ENCODE assay signal across 8 cellular contexts in genomic region chr15:45186771-45187577, GRCh38. TPM values are rescaled to one million over a fixed set of nuclear protein-coding genes. Genes with fewer than 3 reads are reported as not detected.
A peak's percentile ranks its signal among the peaks of the same experiment; 100 is the strongest.
DNase-seq lines count a peak whose midpoint lies in the region; ATAC-seq and TF ChIP-seq lines count a peak whose summit lies in the region.

No MANE protein-coding gene starts in this region.

- peaks cover 0 to 32% (median 9%) of the 10 kb centered on the region in 12 donors for H3K4me1 ChIP-seq in heart left ventricle

- TF ChIP-seq POLR2A in heart left ventricle (IDR thresholded peaks at IDR 0.05) = no peak

- intact Hi-C loops in heart left ventricle (cut with DNase I) = no loop called here
- intact Hi-C loops in sciatic nerve (cut with DNase I) = no loop called here

- no peaks in the 10 kb centered on the region for H3K9me3 Mint-ChIP-seq in T-cell

- H3K27me3 ChIP-seq in heart left ventricle = peaks cover 0 to 10% (median 0%) of the 10 kb centered on the region in 9 donors

- CTCF ChIA-PET in T-cell (lab: Charles Lee) = interaction anchor here (0.7 to 1.3 kb wide), 5 partner anchors 11 to 223 kb away, joined by 3 to 6 read pairs (median 3); a partner anchor contains a TSS

- DNase-seq in GM13977 (ENCODE audit: low spot score) (peak; percentile 35), T-cell (no peak), heart left ventricle (no peak), sciatic nerve (ENCODE audit: low spot score) (no peak), NCI-H510A (lab: John Stamatoyannopoulos, UW) (no peak), AG08396 (ENCODE audit: low spot score) (no peak), NCI-H1930 (lab: John Stamatoyannopoulos, UW) (no peak), NCI-H446 treated with DMSO at 0.1 percent for 48 hours (lab: John Stamatoyannopoulos, UW) (no peak)

- H3K4me3 ChIP-seq in heart left ventricle = peak overlapping the region; percentile 55 to 87 (median 72)

- H3K4me3 Mint-ChIP-seq in T-cell = peak overlapping the region; percentile 75 to 91 (median 83)

- no peaks in the 10 kb centered on the region for H3K27me3 Mint-ChIP-seq in T-cell

- peak overlapping the region; percentile 17 to 93 (median 64) for H3K27ac ChIP-seq in heart left ventricle

- 23 to 51% (median 29%) methylated on average over 13 to 42 of the region's 42 CpGs for WGBS in heart left ventricle, 4 donors

- H3K9me3 ChIP-seq in heart left ventricle = no peaks in the 10 kb centered on the region

- POLR2A ChIA-PET in T-cell (lab: Charles Lee) = interaction anchor here in 1 of 2 donors (0.5 to 1.1 kb wide), 3 partner anchors 8 to 401 kb away, joined by 3 to 10 read pairs (median 4); no protein-coding TSS in a partner anchor

- peaks cover 14 to 25% (median 23%) of the 10 kb centered on the region in 3 donors for H3K4me1 Mint-ChIP-seq in T-cell

- H3K27ac Mint-ChIP-seq in T-cell = peak overlapping the region; percentile 76 to 88

- in situ Hi-C loops in GM13977 (cut with MboI; ENCODE audit: low pct_unique_long_range_greater_than_20kb, low sequenced_read_pairs, unreplicated experiment) = no loop called here

- no peaks in the 10 kb centered on the region for H3K36me3 ChIP-seq in heart left ventricle

- TF ChIP-seq CTCF in GM13977 (IDR thresholded peaks at IDR 0.05; ENCODE audit: extremely low read depth, insufficient read depth, missing control alignments) (no peak), heart left ventricle (IDR thresholded peaks at IDR 0.05) (no peak)

- no peaks in the 10 kb centered on the region for H3K36me3 Mint-ChIP-seq in T-cell

- ATAC-seq in T-cell (replicated peaks in 1 of 4) (peak in 2 of 4 experiments; percentile 1 to 5), heart left ventricle (peak in 2 of 4 donors; percentile 8 to 14), sciatic nerve (peak; percentile 11)

RNA-seq across cellular contexts. Expression of gene SHF, which starts 0.8 kb away (rescaled TPM):
- total RNA-seq in T-cell = 1 to 10 TPM; 5.1 to 6.5 (median 5.6) TPM
- 1 to 10 TPM; 2.4 to 7.9 (median 3.9) TPM for total RNA-seq in heart left ventricle
- polyA plus RNA-seq in heart left ventricle = 1 to 10 TPM; 1.9 to 4.6 TPM
- total RNA-seq in sciatic nerve = 15.4 TPM

RNA-seq across cellular contexts. Expression of gene DUOX1, which starts 57.2 kb away (rescaled TPM):
- total RNA-seq in T-cell (under 1 TPM in 4 of 5 donors, not detected in 1; 0.21 to 0.67 (median 0.34) TPM), heart left ventricle (1 to 10 TPM in 1 of 9 donors, under 1 TPM in 8; 0.19 to 1.6 (median 0.52) TPM), sciatic nerve (5.9 TPM)
- under 1 TPM; 0.11 to 0.95 TPM for polyA plus RNA-seq in heart left ventricle

RNA-seq across cellular contexts. Expression of gene DUOXA1, which starts 57.3 kb away (rescaled TPM):
- total RNA-seq in T-cell = 1 to 10 TPM in 2 of 5 donors, under 1 TPM in 3; 0.40 to 1.6 (median 0.91) TPM
- 1 to 10 TPM in 1 of 9 donors, under 1 TPM in 5, not detected in 3; 0.21 to 1.3 (median 0.31) TPM for total RNA-seq in heart left ventricle
- polyA plus RNA-seq in heart left ventricle = under 1 TPM; 0.11 to 0.53 TPM
- 5.9 TPM for total RNA-seq in sciatic nerve
